Comparison of ENCODE assay signal across 14 cellular contexts in genomic region chr13:76418404-76418803, GRCh38.
A peak's percentile ranks its signal among the peaks of the same experiment; 100 is the strongest.
DNase-seq lines count a peak whose midpoint lies in the region; ATAC-seq and TF ChIP-seq lines count a peak whose summit lies in the region.
"Had no signal": no experiment of that assay in that cellular context is flagged by ENCODE, and none has a peak within 500 bp of the region (broad histone marks: within the 10 kb centered on the region; RNA-seq: fewer than 3 reads in every experiment).

No MANE protein-coding gene starts in this region.

- H3K4me1 ChIP-seq in heart left ventricle = peaks cover 0 to 16% (median 2%) of the 10 kb centered on the region in 12 donors
- no peaks in the 10 kb centered on the region for H3K4me1 ChIP-seq in hepatocyte (ENCODE audit: insufficient read depth)
- no peaks in the 10 kb centered on the region for H3K4me1 ChIP-seq in smooth muscle cell (ENCODE audit: low read depth)
- no peaks in the 10 kb centered on the region for H3K4me1 ChIP-seq in colonic mucosa
- H3K4me1 ChIP-seq: BLaER1 treated with 17β-estradiol and CSF1 and Interleukin-3, amounts not matched to agents 10 nM and 100 nM had no signal

- TF ChIP-seq CTCF in heart left ventricle (IDR thresholded peaks at IDR 0.05) = no peak
- no peak for TF ChIP-seq CTCF in hepatocyte (IDR thresholded peaks at IDR 0.05; ENCODE audit: poor library complexity)
- no peak for TF ChIP-seq CTCF in nephron (IDR thresholded peaks at IDR 0.05; ENCODE audit: unreplicated experiment in 3 of 3)
- no peak for TF ChIP-seq CTCF in smooth muscle cell (IDR thresholded peaks at IDR 0.05; ENCODE audit: borderline replicate concordance, insufficient read depth, poor library complexity, severe bottlenecking)
- TF ChIP-seq CTCF in colonic mucosa (IDR thresholded peaks at IDR 0.05) = no peak

- intact Hi-C loops in left ventricle myocardium superior (cut with micrococcal nuclease) (no loop called here), heart left ventricle (cut with DNase I) (no loop called here), colonic mucosa (cut with DNase I) (no loop called here)

- H3K9me3 ChIP-seq in heart left ventricle = no peaks in the 10 kb centered on the region
- no peaks in the 10 kb centered on the region for H3K9me3 ChIP-seq in hepatocyte (ENCODE audit: low read depth)
- H3K9me3 ChIP-seq in smooth muscle cell (replicated peaks; ENCODE audit: low read depth) = no peaks in the 10 kb centered on the region
- H3K9me3 ChIP-seq in colonic mucosa = no peaks in the 10 kb centered on the region
- H3K9me3 ChIP-seq: BLaER1 treated with 17β-estradiol and CSF1 and Interleukin-3, amounts not matched to agents 10 nM and 100 nM had no signal

- H3K9ac ChIP-seq in smooth muscle cell (ENCODE audit: low read depth) (no peak overlapping the region), colonic mucosa (ENCODE audit: low read depth in 2 of 2, low read length in 2 of 2) (no peak overlapping the region)
- H3K9ac ChIP-seq: BLaER1 treated with 17β-estradiol and CSF1 and Interleukin-3, amounts not matched to agents 10 nM and 100 nM had no signal

- TF ChIP-seq POLR2A in heart left ventricle (IDR thresholded peaks at IDR 0.05) = no peak

- H3K36me3 Mint-ChIP-seq in nephron (ENCODE audit: low read depth) = no peaks in the 10 kb centered on the region
- H3K36me3 Mint-ChIP-seq: CD4-positive, CD25-positive, alpha-beta regulatory T cell had no signal

- peak; percentile 41 for ATAC-seq in left ventricle myocardium superior
- no peak for ATAC-seq in heart left ventricle
- ATAC-seq in HG02642 (IDR thresholded peaks at IDR 0.05; ENCODE audit: poor library complexity, unreplicated experiment) = no peak

- peak overlapping the region; percentile 31 to 74 (median 51) for H3K27ac Mint-ChIP-seq in nephron
- H3K27ac Mint-ChIP-seq: CD4-positive, CD25-positive, alpha-beta regulatory T cell had no signal

- no peaks in the 10 kb centered on the region for H3K27me3 Mint-ChIP-seq in nephron (ENCODE audit: low read depth)
- H3K27me3 Mint-ChIP-seq: CD4-positive, CD25-positive, alpha-beta regulatory T cell had no signal

- H3K9me2 ChIP-seq in hepatocyte (replicated peaks; ENCODE audit: insufficient read depth) = no peaks in the 10 kb centered on the region

- H3K4me2 ChIP-seq in hepatocyte = no peak overlapping the region
- no peak overlapping the region for H3K4me2 ChIP-seq in smooth muscle cell
- H3K4me2 ChIP-seq: BLaER1 treated with 17β-estradiol and CSF1 and Interleukin-3, amounts not matched to agents 10 nM and 100 nM had no signal

- H2AFZ ChIP-seq in hepatocyte (peak overlapping the region; percentile 27), smooth muscle cell (ENCODE audit: low read depth) (peak overlapping the region; percentile 75)

- H3K4me1 Mint-ChIP-seq in nephron = peaks cover 13% of the 10 kb centered on the region
- H3K4me1 Mint-ChIP-seq: CD4-positive, CD25-positive, alpha-beta regulatory T cell had no signal

- H3K4me3 Mint-ChIP-seq in nephron = no peak overlapping the region
- H3K4me3 Mint-ChIP-seq: CD4-positive, CD25-positive, alpha-beta regulatory T cell had no signal

- H3K4me3 ChIP-seq in heart left ventricle (no peak overlapping the region), hepatocyte (no peak overlapping the region), smooth muscle cell (no peak overlapping the region), colonic mucosa (no peak overlapping the region)
- H3K4me3 ChIP-seq: BLaER1 treated with 17β-estradiol and CSF1 and Interleukin-3, amounts not matched to agents 10 nM and 100 nM had no signal

- H3K27me3 ChIP-seq in heart left ventricle (no peaks in the 10 kb centered on the region), hepatocyte (no peaks in the 10 kb centered on the region), smooth muscle cell (ENCODE audit: low read depth) (no peaks in the 10 kb centered on the region), colonic mucosa (no peaks in the 10 kb centered on the region)
- H3K27me3 ChIP-seq: BLaER1 treated with 17β-estradiol and CSF1 and Interleukin-3, amounts not matched to agents 10 nM and 100 nM had no signal

- H3K79me2 ChIP-seq in hepatocyte (no peaks in the 10 kb centered on the region), smooth muscle cell (ENCODE audit: low read depth) (no peaks in the 10 kb centered on the region)

- H3K27ac ChIP-seq in heart left ventricle = peak overlapping the region in 4 of 12 donors; percentile 24 to 49 (median 41)
- no peak overlapping the region for H3K27ac ChIP-seq in hepatocyte
- no peak overlapping the region for H3K27ac ChIP-seq in smooth muscle cell (ENCODE audit: low read depth)
- no peak overlapping the region for H3K27ac ChIP-seq in colonic mucosa
- H3K27ac ChIP-seq: BLaER1 treated with 17β-estradiol and CSF1 and Interleukin-3, amounts not matched to agents 10 nM and 100 nM had no signal

- no peaks in the 10 kb centered on the region for H4K20me1 ChIP-seq in hepatocyte (ENCODE audit: insufficient read depth, poor library complexity, severe bottlenecking)
- H4K20me1 ChIP-seq in smooth muscle cell (ENCODE audit: low read depth) = no peaks in the 10 kb centered on the region
- H4K20me1 ChIP-seq: BLaER1 treated with 17β-estradiol and CSF1 and Interleukin-3, amounts not matched to agents 10 nM and 100 nM had no signal

- WGBS in heart left ventricle, 4 donors = 10 to 23% (median 16%) methylated on average over 2 of the region's 2 CpGs
- 52% methylated on average over 2 of the region's 2 CpGs for WGBS in hepatocyte (ENCODE audit: low lambda C conversion rate, missing lambda C conversion rate)
- WGBS in smooth muscle cell (ENCODE audit: low lambda C conversion rate) = 46% methylated on average over 2 of the region's 2 CpGs

- H3F3A ChIP-seq in smooth muscle cell (ENCODE audit: low read depth) = no peaks in the 10 kb centered on the region

- H3K9me3 Mint-ChIP-seq in nephron = no peaks in the 10 kb centered on the region

- H3K36me3 ChIP-seq in heart left ventricle = no peaks in the 10 kb centered on the region
- H3K36me3 ChIP-seq in hepatocyte (replicated peaks; ENCODE audit: insufficient read depth, low read depth) = no peaks in the 10 kb centered on the region
- no peaks in the 10 kb centered on the region for H3K36me3 ChIP-seq in smooth muscle cell (ENCODE audit: low read depth)
- no peaks in the 10 kb centered on the region for H3K36me3 ChIP-seq in colonic mucosa
- H3K36me3 ChIP-seq: BLaER1 treated with 17β-estradiol and CSF1 and Interleukin-3, amounts not matched to agents 10 nM and 100 nM had no signal

- DNase-seq in left ventricle myocardium superior (no peak), heart left ventricle (no peak), hepatocyte (ENCODE audit: low spot score) (no peak), smooth muscle cell (lab: John Stamatoyannopoulos, UW; ENCODE audit: unreplicated experiment) (no peak), glomerular visceral epithelial cell (ENCODE audit: extremely low spot score) (no peak), colonic mucosa (no peak)
- DNase-seq: ACHN; CD4-positive, CD25-positive, alpha-beta regulatory T cell; DMS53; GF-D8; H7 had no signal
